In genomic region chr3:25663324-25664065, GRCh38 we compare ENCODE assay signal across 8 cellular contexts. TPM values are rescaled to one million over a fixed set of nuclear protein-coding genes. Genes with fewer than 3 reads are reported as not detected.
DNase-seq lines count a peak whose midpoint lies in the region; ATAC-seq and TF ChIP-seq lines count a peak whose summit lies in the region.

No MANE protein-coding gene starts in this region.

- no peaks in the 10 kb centered on the region for H3K9me3 ChIP-seq in OCI-LY7 (ENCODE audit: low read length)

- intact Hi-C loops in OCI-LY7 (cut with micrococcal nuclease; ENCODE audit: unreplicated experiment) = no loop called here

- POLR2A ChIA-PET in OCI-LY7 (lab: Charles Lee) = interaction anchor here (3.3 kb wide), 1 partner anchor 124 kb away, joined by 20 read pairs; the partner anchor contains the start of gene OXSM

- peak overlapping the region; percentile 4; the same call in 1 of the 2 replicates for H2AFZ ChIP-seq in OCI-LY7 (ENCODE audit: low read length)

- DNase-seq in D341Med (ENCODE audit: low spot score) (peak; percentile 37), OCI-LY7 (ENCODE audit: low spot score) (peak; percentile 71), amniotic stem cell (lab: John Stamatoyannopoulos, UW) (peak; percentile 7), iPS-NIHi11 (ENCODE audit: low spot score) (peak; percentile 14), DMS153 treated with DMSO at 0.1 percent for 48 hours (lab: John Stamatoyannopoulos, UW; ENCODE audit: unreplicated experiment) (no peak)

- BruUV-seq in OCI-LY7 (replicated peaks; lab: Mats Ljungman, UMichigan) = no TSS peak

- H3K4me1 ChIP-seq in OCI-LY7 (ENCODE audit: insufficient read depth, low read length, poor library complexity, severe bottlenecking) = peaks cover 58% of the 10 kb centered on the region

- no peaks in the 10 kb centered on the region for H3K9me2 ChIP-seq in OCI-LY7 (ENCODE audit: insufficient read depth, low read length)

- H3K36me3 ChIP-seq in OCI-LY7 (ENCODE audit: insufficient read depth, low read length) = peaks cover 16% of the 10 kb centered on the region

- ATAC-seq in GM19397 (IDR thresholded peaks at IDR 0.05; ENCODE audit: unreplicated experiment) (peak; percentile 8), HG03457 (IDR thresholded peaks at IDR 0.05; ENCODE audit: unreplicated experiment) (peak; percentile 14)

- CTCF ChIA-PET in OCI-LY7 (lab: Charles Lee; ENCODE audit: unreplicated experiment) = no interaction called here

- peak overlapping the region; percentile 89 for H3K27ac ChIP-seq in OCI-LY7 (ENCODE audit: low read depth, low read length, poor library complexity, severe bottlenecking)
- H3K27ac ChIP-seq in skin epidermis = peak overlapping the region; percentile 88 to 99 (median 97)

- H3K4me3 ChIP-seq in OCI-LY7 (ENCODE audit: low read depth, low read length, poor library complexity, severe bottlenecking) = peak overlapping the region; percentile 90
- peak overlapping the region; percentile 65 to 83 (median 81) for H3K4me3 ChIP-seq in skin epidermis

- peaks cover 32% of the 10 kb centered on the region for H4K20me1 ChIP-seq in OCI-LY7 (ENCODE audit: insufficient read depth, low read length)

- H3K79me2 ChIP-seq in OCI-LY7 (ENCODE audit: insufficient read depth, low read depth, low read length) = peaks cover 71% of the 10 kb centered on the region

- peak overlapping the region; percentile 86 for H3K4me2 ChIP-seq in OCI-LY7 (ENCODE audit: low read length)

- TF ChIP-seq CTCF in OCI-LY7 (conservative IDR thresholded peaks at IDR 0.05; ENCODE audit: low read length) = peak; percentile 33; the same call in 1 of the 2 replicates

RNA-seq across cellular contexts. Expression of gene TOP2B, which starts 1.2 kb away (rescaled TPM):
- 162 and 205 TPM in 2 replicates for total RNA-seq in OCI-LY7 (2014; rRNA removed; shearing (Covaris generic))
- 264 and 323 TPM in 2 replicates for total RNA-seq in OCI-LY7 (2022)
